ENCODE assay signal across 30 cellular contexts in genomic region chrY:8656515-8656914, GRCh38.
"Had no signal": no experiment of that assay in that cellular context is flagged by ENCODE, and none has a peak within 500 bp of the region (broad histone marks: within the 10 kb centered on the region; RNA-seq: fewer than 3 reads in every experiment).

No MANE protein-coding gene starts in this region.

- ATAC-seq: activated CD8-positive, alpha-beta memory T cell treated with anti-CD3 and anti-CD28 coated beads, Interleukin-2, amount 10 ng/mL, durations not matched to agents 7 days and 5 days; Panc1 had no signal

- H3K27ac Mint-ChIP-seq: activated B cell treated with CpG ODN at 0.5 μM for 24 hours; activated CD4-positive, alpha-beta T cell treated with anti-CD3 and anti-CD28 coated beads, Interleukin-2, amount 10 ng/mL, durations not matched to agents 24 days and 14 days; activated CD8-positive, alpha-beta memory T cell treated with anti-CD3 and anti-CD28 coated beads, Interleukin-2, amount 10 ng/mL, durations not matched to agents 7 days and 5 days; activated naive CD4-positive, alpha-beta T cell treated with anti-CD3 and anti-CD28 coated beads, Interleukin-2, amount 50 U/mL, for 24 hours; activated T-cell treated with anti-CD3 and anti-CD28 coated beads, Interleukin-2, amount 50 U/mL, for 24 hours; activated T-helper 1 cell treated with anti-CD3 and anti-CD28 coated beads, Interleukin-12 subunit alpha, Interleukin-12 subunit beta, Interleukin-2, Interleukin-4 antibody, amounts not matched to agents 30 ng/mL and 10 ng/mL and 1 ng/mL, durations not matched to agents 14 hours and 24 hours and 36 hours; IgD-negative memory B cell had no signal

- H3K4me3 ChIP-seq: breast epithelium, MG63 had no signal

- H3K4me1 Mint-ChIP-seq: activated B cell treated with CpG ODN at 0.5 μM for 24 hours; activated CD4-positive, alpha-beta T cell treated with anti-CD3 and anti-CD28 coated beads, Interleukin-2, amount 10 ng/mL, durations not matched to agents 24 days and 14 days; activated CD8-positive, alpha-beta memory T cell treated with anti-CD3 and anti-CD28 coated beads, Interleukin-2, amount 10 ng/mL, durations not matched to agents 7 days and 5 days; activated naive CD4-positive, alpha-beta T cell treated with anti-CD3 and anti-CD28 coated beads, Interleukin-2, amount 50 U/mL, for 24 hours; IgD-negative memory B cell had no signal

- H3K9me3 Mint-ChIP-seq: activated CD4-positive, alpha-beta T cell treated with anti-CD3 and anti-CD28 coated beads, Interleukin-2, amount 10 ng/mL, durations not matched to agents 24 days and 14 days; activated naive CD4-positive, alpha-beta T cell treated with anti-CD3 and anti-CD28 coated beads, Interleukin-2, amount 50 U/mL, for 24 hours; activated T-cell treated with anti-CD3 and anti-CD28 coated beads, Interleukin-2, amount 50 U/mL, for 24 hours; activated T-helper 1 cell treated with anti-CD3 and anti-CD28 coated beads, Interleukin-12 subunit alpha, Interleukin-12 subunit beta, Interleukin-2, Interleukin-4 antibody, amounts not matched to agents 30 ng/mL and 10 ng/mL and 1 ng/mL, durations not matched to agents 14 hours and 24 hours and 36 hours; IgD-negative memory B cell had no signal

- H3K36me3 Mint-ChIP-seq: activated CD8-positive, alpha-beta memory T cell treated with anti-CD3 and anti-CD28 coated beads, Interleukin-2, amount 10 ng/mL, durations not matched to agents 7 days and 5 days; activated naive CD4-positive, alpha-beta T cell treated with anti-CD3 and anti-CD28 coated beads, Interleukin-2, amount 50 U/mL, for 24 hours; IgD-negative memory B cell had no signal

- H3K4me3 Mint-ChIP-seq: activated B cell treated with CpG ODN at 0.5 μM for 24 hours; activated CD4-positive, alpha-beta T cell treated with anti-CD3 and anti-CD28 coated beads, Interleukin-2, amount 10 ng/mL, durations not matched to agents 24 days and 14 days; activated CD8-positive, alpha-beta memory T cell treated with anti-CD3 and anti-CD28 coated beads, Interleukin-2, amount 10 ng/mL, durations not matched to agents 7 days and 5 days; activated naive CD4-positive, alpha-beta T cell treated with anti-CD3 and anti-CD28 coated beads, Interleukin-2, amount 50 U/mL, for 24 hours; activated T-cell treated with anti-CD3 and anti-CD28 coated beads, Interleukin-2, amount 50 U/mL, for 24 hours; activated T-helper 1 cell treated with anti-CD3 and anti-CD28 coated beads, Interleukin-12 subunit alpha, Interleukin-12 subunit beta, Interleukin-2, Interleukin-4 antibody, amounts not matched to agents 30 ng/mL and 10 ng/mL and 1 ng/mL, durations not matched to agents 14 hours and 24 hours and 36 hours; IgD-negative memory B cell had no signal

- DNase-seq: activated B cell treated with CpG ODN at 0.5 μM for 24 hours; activated CD4-positive, alpha-beta T cell treated with anti-CD3 and anti-CD28 coated beads for 1 hour; activated CD4-positive, alpha-beta T cell treated with anti-CD3 and anti-CD28 coated beads, Interleukin-2, amount 10 ng/mL, durations not matched to agents 24 days and 14 days; activated CD4-positive, alpha-beta T cell treated with anti-CD3 and anti-CD28 coated beads, Interleukin-2, amount 50 U/mL, for 48 hours; activated CD8-positive, alpha-beta memory T cell treated with anti-CD3 and anti-CD28 coated beads, Interleukin-2, amount 10 ng/mL, durations not matched to agents 7 days and 5 days; activated effector memory CD4-positive, alpha-beta T cell treated with Interleukin-2 at 50 U/mL for 16 hours; activated naive CD4-positive, alpha-beta T cell; activated T-cell treated with anti-CD3 and anti-CD28 coated beads, Interleukin-2, amount 50 U/mL, for 24 hours; aorta; KG1; MG63; MV-4-11; NCI-H1092 treated with DMSO at 0.1 percent for 48 hours; NCI-H1417 treated with DMSO at 0.1 percent for 48 hours; NCI-H1694; NCI-H2029; NCI-H2107; NCI-H345; NCI-H510A; NCI-H526 treated with DMSO at 0.1 percent for 48 hours; NK-92 treated with Interleukin-12 subunit alpha and Interleukin-12 subunit beta, amount 100 ng/mL, for 24 hours; OCI-M1; SHP77 treated with DMSO at 0.1 percent for 48 hours; T-helper 2 cell; T1000 had no signal

- H3K27me3 Mint-ChIP-seq: activated B cell treated with CpG ODN at 0.5 μM for 24 hours; activated CD4-positive, alpha-beta T cell treated with anti-CD3 and anti-CD28 coated beads, Interleukin-2, amount 10 ng/mL, durations not matched to agents 24 days and 14 days; activated CD8-positive, alpha-beta memory T cell treated with anti-CD3 and anti-CD28 coated beads, Interleukin-2, amount 10 ng/mL, durations not matched to agents 7 days and 5 days; activated T-cell treated with anti-CD3 and anti-CD28 coated beads, Interleukin-2, amount 50 U/mL, for 24 hours; IgD-negative memory B cell had no signal
